In genomic region chr1:244864253-244865027, GRCh38 we compare ENCODE assay signal across 1 cellular context.
A peak's percentile ranks its signal among the peaks of the same experiment; 100 is the strongest.
TF ChIP-seq lines count a peak whose summit lies in the region.

HNRNPU (minus strand) TSS chr1:244864543; CDS start chr1:244864307, 236 bp downstream.

TF ChIP-seq in HepG2, 621 proteins besides CTCF, POLR2A, EP300 and RAD21 (continued from another document and continues in another):
- TF ChIP-seq THAP8 (CRISPR knock-in tag; IDR thresholded peaks at IDR 0.05; ENCODE audit: borderline replicate concordance) (no peak; the same call in 1 of the 2 replicates), AGO2 (optimal IDR thresholded peaks at IDR 0.05; ENCODE audit: low read depth, low read length) (peak; percentile 45), POGZ (CRISPR knock-in tag; IDR thresholded peaks at IDR 0.05) (peak; percentile 70; the same call in 1 of the 2 replicates), ZNF580 (CRISPR knock-in tag; IDR thresholded peaks at IDR 0.05; ENCODE audit: borderline replicate concordance, low read depth) (peak; percentile 81; the same call in 1 of the 2 replicates), SKI (IDR thresholded peaks at IDR 0.05; ENCODE audit: partially characterized antibody) (no peak), PAXIP1 (CRISPR knock-in tag; conservative IDR thresholded peaks at IDR 0.05) (no peak; the same call in none of the 2 replicates), ZNF12 (CRISPR knock-in tag; IDR thresholded peaks at IDR 0.05) (no peak; the same call in none of the 2 replicates), ZNF782 (CRISPR knock-in tag; IDR thresholded peaks at IDR 0.05; ENCODE audit: borderline replicate concordance) (no peak; the same call in 1 of the 2 replicates), ZNF160 (CRISPR knock-in tag; IDR thresholded peaks at IDR 0.05) (no peak), ZNF773 (CRISPR knock-in tag; IDR thresholded peaks at IDR 0.05; ENCODE audit: borderline replicate concordance) (no peak; the same call in 1 of the 2 replicates), GPBP1L1 (CRISPR knock-in tag; IDR thresholded peaks at IDR 0.05) (no peak), PAX8 (CRISPR knock-in tag; IDR thresholded peaks at IDR 0.05; ENCODE audit: borderline replicate concordance) (no peak), ZNF235 (CRISPR knock-in tag; IDR thresholded peaks at IDR 0.05; ENCODE audit: borderline replicate concordance) (no peak; the same call in 1 of the 2 replicates), SIX4 (CRISPR knock-in tag; IDR thresholded peaks at IDR 0.05) (peak; percentile 69; the same call in 1 of the 2 replicates), RELA (CRISPR knock-in tag; IDR thresholded peaks at IDR 0.05) (no peak), HNRNPK (IDR thresholded peaks at IDR 0.05; ENCODE audit: low read depth, low read length, poor library complexity, severe bottlenecking) (no peak), MBD4 (IDR thresholded peaks at IDR 0.05; ENCODE audit: borderline replicate concordance, low read length) (no peak), GFI1 (CRISPR knock-in tag; IDR thresholded peaks at IDR 0.05; ENCODE audit: borderline replicate concordance) (peak; percentile 69), KLF11 (CRISPR knock-in tag; IDR thresholded peaks at IDR 0.05) (peak; percentile 91), ZNF512 (CRISPR knock-in tag; IDR thresholded peaks at IDR 0.05) (no peak), SAFB2 (CRISPR knock-in tag; IDR thresholded peaks at IDR 0.05; ENCODE audit: borderline replicate concordance, low read depth) (no peak), SSRP1 (CRISPR knock-in tag; IDR thresholded peaks at IDR 0.05) (no peak), SMAD1 (CRISPR knock-in tag; IDR thresholded peaks at IDR 0.05; ENCODE audit: borderline replicate concordance, low read depth) (no peak), ZNF318 (CRISPR knock-in tag; IDR thresholded peaks at IDR 0.05) (peak; percentile 24; the same call in 1 of the 2 replicates), TAF15 (IDR thresholded peaks at IDR 0.05; ENCODE audit: low read depth, low read length, poor library complexity, severe bottlenecking) (peak; percentile 81), ISX (CRISPR knock-in tag; conservative IDR thresholded peaks at IDR 0.05) (peak; percentile 76; the same call in 1 of the 2 replicates), SNAPC4 (CRISPR knock-in tag; IDR thresholded peaks at IDR 0.05) (no peak), ZNF761 (CRISPR knock-in tag; conservative IDR thresholded peaks at IDR 0.05) (peak; percentile 64; the same call in 1 of the 2 replicates), MAFK (conservative IDR thresholded peaks at IDR 0.05 in 1 of 2, IDR thresholded peaks at IDR 0.05 in 1 of 2; ENCODE audit: low read length in 2 of 2) (no peak), NR2C2 (CRISPR knock-in tag; IDR thresholded peaks at IDR 0.05; ENCODE audit: borderline replicate concordance) (no peak; the same call in 1 of the 2 replicates)
